Comparison of ENCODE assay signal across 16 cellular contexts in the genomic region with DNA sequence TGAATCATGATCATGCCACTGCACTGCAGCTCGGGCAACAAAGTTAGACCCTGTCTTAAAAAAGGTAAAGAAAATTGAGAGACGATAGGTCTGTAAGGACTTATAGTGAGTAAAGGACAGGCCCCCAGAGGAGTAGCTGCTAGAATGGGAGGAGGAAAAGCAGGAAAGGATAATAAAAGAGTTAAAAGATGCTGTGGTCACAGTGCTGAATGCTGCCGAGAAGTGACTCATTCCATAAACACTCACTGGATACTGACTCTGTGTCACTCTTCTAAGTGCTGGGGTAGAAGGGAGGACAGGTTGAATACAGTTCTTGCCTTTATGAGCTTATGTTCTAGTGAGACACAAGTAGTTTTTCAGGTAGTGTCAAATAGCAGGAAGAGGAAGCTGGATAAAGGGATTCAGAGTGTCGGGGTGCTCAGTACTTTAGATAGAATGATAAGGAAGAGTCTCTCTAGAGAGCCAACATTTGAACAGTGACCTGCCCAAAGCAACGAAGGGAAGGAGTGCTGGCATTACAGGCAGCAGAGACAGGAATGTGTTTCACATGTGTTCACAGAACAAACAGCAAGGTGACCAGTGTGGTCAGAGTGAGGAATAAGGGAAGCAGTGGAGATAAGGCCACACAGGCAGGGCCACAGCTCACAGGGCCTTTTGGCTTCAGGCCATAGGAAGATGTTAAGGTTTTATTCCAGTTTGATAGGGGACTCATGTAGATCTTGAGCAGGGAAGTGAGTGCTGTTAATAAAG.
DNase-seq lines count a peak whose midpoint lies in the region; ATAC-seq, FAIRE-seq and TF ChIP-seq lines count a peak whose summit lies in the region.
"Had no signal": no experiment of that assay in that cellular context is flagged by ENCODE, and none has a peak within 500 bp of the region (broad histone marks: within the 10 kb centered on the region; RNA-seq: fewer than 3 reads in every experiment).

No MANE protein-coding gene starts in this region.

- H2BK12ac ChIP-seq in H1 (ENCODE audit: low read depth, low read length) (peak overlapping the region; percentile 78; the same call in 1 of the 2 replicates), neuronal stem cell (ENCODE audit: low read length) (peak overlapping the region; percentile 12)

- no peak for TF ChIP-seq EP300 in H1 (IDR thresholded peaks at IDR 0.05; ENCODE audit: borderline replicate concordance in 1 of 2, low read depth in 2 of 2, low read length in 2 of 2)

- TF ChIP-seq CTCF in Calu3 (IDR thresholded peaks at IDR 0.05; ENCODE audit: unreplicated experiment) (no peak), H1 (IDR thresholded peaks at IDR 0.05; ENCODE audit: control extremely low read depth in 1 of 3, insufficient read depth in 1 of 3, low read depth in 1 of 3, low read length in 3 of 3) (no peak)
- TF ChIP-seq CTCF in CD4-positive, alpha-beta T cell (IDR thresholded peaks at IDR 0.05): no peak

- FAIRE-seq in H1 (lab: Jason Lieb, UNC): no peak
- no peak for FAIRE-seq in GM12891 (lab: Jason Lieb, UNC)
- FAIRE-seq: endometrium, islet of Langerhans had no signal

- no peaks in the 10 kb centered on the region for H3K36me3 Mint-ChIP-seq in Calu3 (ENCODE audit: insufficient read depth, unreplicated experiment)
- no peaks in the 10 kb centered on the region for H3K36me3 Mint-ChIP-seq in CD4-positive, alpha-beta T cell (ENCODE audit: low read depth)
- H3K36me3 Mint-ChIP-seq: CD14-positive monocyte had no signal

- no peaks in the 10 kb centered on the region for H3K36me3 ChIP-seq in H1 (ENCODE audit: control insufficient read depth in 2 of 4, insufficient read depth in 4 of 4, low read length in 3 of 4)
- H3K36me3 ChIP-seq in neuronal stem cell (replicated peaks in 1 of 2; ENCODE audit: control insufficient read depth in 2 of 2, insufficient read depth in 2 of 2, low read length in 2 of 2): no peaks in the 10 kb centered on the region
- H3K36me3 ChIP-seq: tibial nerve had no signal

- H2BK15ac ChIP-seq in H1 (ENCODE audit: low read length) (peak overlapping the region; percentile 93; the same call in 1 of the 2 replicates), neuronal stem cell (ENCODE audit: low read length) (no peak overlapping the region)

- H3K79me1 ChIP-seq in H1 (ENCODE audit: low read depth, low read length): no peaks in the 10 kb centered on the region
- H3K79me1 ChIP-seq in neuronal stem cell (ENCODE audit: low read depth, low read length): no peaks in the 10 kb centered on the region

- H4K20me1 ChIP-seq in H1 (replicated peaks in 1 of 2; ENCODE audit: control insufficient read depth in 1 of 2, insufficient read depth in 2 of 2, low read length in 2 of 2): no peaks in the 10 kb centered on the region

- CTCF ChIA-PET in Calu3 (lab: Charles Lee) (no interaction called here), H1 (lab: Charles Lee; ENCODE audit: partially characterized antibody) (interaction anchor here (0.9 to 9.1 kb wide), 17 partner anchors 9 to 424 kb away, joined by 3 to 130 read pairs (median 5); no protein-coding TSS in a partner anchor)
- CTCF ChIA-PET in CD4-positive, alpha-beta T cell (lab: Charles Lee): no interaction called here

- no peaks in the 10 kb centered on the region; the same call in 1 of the 2 replicates for H3K23me2 ChIP-seq in H1 (ENCODE audit: low read depth, low read length)

- POLR2A ChIA-PET in H1 (lab: Charles Lee; ENCODE audit: partially characterized antibody): no interaction called here
- POLR2A ChIA-PET in CD4-positive, alpha-beta T cell (lab: Charles Lee): no interaction called here

- no peak for TF ChIP-seq RAD21 in H1 (IDR thresholded peaks at IDR 0.05 in 1 of 2, conservative IDR thresholded peaks at IDR 0.05 in 1 of 2; ENCODE audit: low read depth in 2 of 2, low read length in 2 of 2)

- no peak overlapping the region for H4K91ac ChIP-seq in H1 (replicated peaks; ENCODE audit: insufficient read length, low read length)
- no peak overlapping the region for H4K91ac ChIP-seq in neuronal stem cell (ENCODE audit: low read depth, low read length, poor library complexity)

- no peak overlapping the region for H3K14ac ChIP-seq in H1 (ENCODE audit: insufficient read length)
- H3K14ac ChIP-seq in neuronal stem cell (ENCODE audit: low read length): no peak overlapping the region

- H3K4me3 ChIP-seq in H1 (ENCODE audit: extremely low read depth in 1 of 4, insufficient read depth in 2 of 4, low read depth in 3 of 4, low read length in 4 of 4): no peak overlapping the region
- no peak overlapping the region for H3K4me3 ChIP-seq in neuronal stem cell (ENCODE audit: low read length in 2 of 2)
- H3K4me3 ChIP-seq: tibial nerve had no signal

- no peak overlapping the region for H2BK5ac ChIP-seq in H1 (ENCODE audit: low read depth, low read length)
- H2BK5ac ChIP-seq in neuronal stem cell (ENCODE audit: low read length): no peak overlapping the region

- H3K9me3 Mint-ChIP-seq in Calu3 (ENCODE audit: low read depth, unreplicated experiment): no peaks in the 10 kb centered on the region
- no peaks in the 10 kb centered on the region for H3K9me3 Mint-ChIP-seq in CD4-positive, alpha-beta T cell
- H3K9me3 Mint-ChIP-seq: activated CD4-positive, alpha-beta memory T cell treated with anti-CD3 and anti-CD28 coated beads, Interleukin-2, amount 10 ng/mL, durations not matched to agents 7 days and 5 days; activated naive CD8-positive, alpha-beta T cell treated with anti-CD3 and anti-CD28 coated beads, Interleukin-2, amount 50 U/mL, for 24 hours had no signal

- peaks cover 25% of the 10 kb centered on the region for H3K4me1 Mint-ChIP-seq in Calu3 (ENCODE audit: low read depth, unreplicated experiment)
- no peaks in the 10 kb centered on the region for H3K4me1 Mint-ChIP-seq in CD4-positive, alpha-beta T cell (ENCODE audit: low read depth)
- H3K4me1 Mint-ChIP-seq: activated CD4-positive, alpha-beta memory T cell treated with anti-CD3 and anti-CD28 coated beads, Interleukin-2, amount 10 ng/mL, durations not matched to agents 7 days and 5 days; activated naive CD8-positive, alpha-beta T cell treated with anti-CD3 and anti-CD28 coated beads, Interleukin-2, amount 50 U/mL, for 24 hours; CD14-positive monocyte had no signal

- H3K4me3 Mint-ChIP-seq in Calu3 (ENCODE audit: low read depth, unreplicated experiment): peak overlapping the region; percentile 2
- H3K4me3 Mint-ChIP-seq in CD4-positive, alpha-beta T cell: no peak overlapping the region
- H3K4me3 Mint-ChIP-seq: activated CD4-positive, alpha-beta memory T cell treated with anti-CD3 and anti-CD28 coated beads, Interleukin-2, amount 10 ng/mL, durations not matched to agents 7 days and 5 days; activated naive CD8-positive, alpha-beta T cell treated with anti-CD3 and anti-CD28 coated beads, Interleukin-2, amount 50 U/mL, for 24 hours; CD14-positive monocyte had no signal

- H3K4me1 ChIP-seq in H1 (replicated peaks in 1 of 4; ENCODE audit: control insufficient read depth in 3 of 4, insufficient read depth in 4 of 4, low read length in 3 of 4) (peaks cover 0 to 5% (median 2%) of the 10 kb centered on the region in 4 experiments; a peak in 2 of 7 replicates), neuronal stem cell (ENCODE audit: control insufficient read depth in 2 of 2, insufficient read depth in 1 of 2, low read depth in 1 of 2, low read length in 2 of 2) (peaks cover 5 to 10% of the 10 kb centered on the region in 2 donors)
- H3K4me1 ChIP-seq: tibial nerve had no signal

- H3K23ac ChIP-seq in H1 (ENCODE audit: insufficient read length): no peak overlapping the region
- H3K23ac ChIP-seq in neuronal stem cell (ENCODE audit: low read depth, low read length, poor library complexity): no peak overlapping the region

- no peak overlapping the region for H4K5ac ChIP-seq in H1 (ENCODE audit: insufficient read length, low read depth, low read length)

- H3K4ac ChIP-seq in H1 (replicated peaks; ENCODE audit: insufficient read length, low read depth, low read length): no peak overlapping the region
- H3K4ac ChIP-seq in neuronal stem cell (ENCODE audit: low read length): no peak overlapping the region

- 72% methylated on average over 5 of the region's 5 CpGs; no CpG with 5 or more reads in 1 of the 2 experiments for whole genome bisulfite sequencing in H1 (ENCODE audit: extremely low coverage in 1 of 2, insufficient coverage in 1 of 2, insufficient read length in 1 of 2, insufficient replicate concordance in 2 of 2, low coverage in 1 of 2, low lambda C conversion rate in 2 of 2, missing lambda C conversion rate in 1 of 2), 2 experiments
- no CpG with 5 or more reads among the region's 5 CpGs for WGBS in neuronal stem cell (ENCODE audit: extremely low coverage in 2 of 2, insufficient read length in 2 of 2, insufficient replicate concordance in 1 of 2), 2 donors

- H4K8ac ChIP-seq in H1 (ENCODE audit: extremely low read depth, insufficient read depth, low read length) (no peak overlapping the region), neuronal stem cell (ENCODE audit: low read depth, low read length) (no peak overlapping the region)

- TF ChIP-seq POLR2A in H1 (IDR thresholded peaks at IDR 0.05; ENCODE audit: control extremely low read depth in 1 of 2, low read depth in 2 of 2, low read length in 2 of 2) (no peak), GM12891 (IDR thresholded peaks at IDR 0.05; ENCODE audit: low read depth, low read length) (no peak)

- no peak for ATAC-seq in CD4-positive, alpha-beta T cell (ENCODE audit: poor library complexity)
- no peak for ATAC-seq in GM21526 (IDR thresholded peaks at IDR 0.05; ENCODE audit: low FRiP score, unreplicated experiment)
- ATAC-seq: activated naive CD8-positive, alpha-beta T cell treated with anti-CD3 and anti-CD28 coated beads, Interleukin-2, amount 50 U/mL, for 24 hours had no signal

- no TSS peak for BruUV-seq in Calu3 (replicated peaks; lab: Mats Ljungman, UMichigan)

- H2AK5ac ChIP-seq in H1 (ENCODE audit: low read depth, low read length): no peak overlapping the region
- peak overlapping the region; percentile 13 for H2AK5ac ChIP-seq in neuronal stem cell (ENCODE audit: low read depth, low read length)

- no peak overlapping the region for H3K4me2 ChIP-seq in H1 (ENCODE audit: insufficient read depth in 1 of 2, low read depth in 2 of 2, low read length in 2 of 2)
- no peak overlapping the region for H3K4me2 ChIP-seq in neuronal stem cell (ENCODE audit: insufficient read depth, low read length, poor library complexity, severe bottlenecking)

- H3K56ac ChIP-seq in H1 (replicated peaks; ENCODE audit: insufficient read length, low read depth, low read length): no peak overlapping the region

- intact Hi-C loops in Calu3 (cut with micrococcal nuclease; ENCODE audit: unreplicated experiment): loop anchor here (5.0 kb wide), 1 partner anchor 735 kb away; no protein-coding TSS in a partner anchor
- intact Hi-C loops in CD4-positive, alpha-beta T cell (cut with DNase I, micrococcal nuclease): no loop called here

- H3K79me2 ChIP-seq in H1 (ENCODE audit: control insufficient read depth in 1 of 2, insufficient read depth in 2 of 2, low read length in 2 of 2): no peaks in the 10 kb centered on the region

- no peak overlapping the region for H3K18ac ChIP-seq in H1 (ENCODE audit: extremely low read depth, low read length)
- no peak overlapping the region for H3K18ac ChIP-seq in neuronal stem cell (ENCODE audit: low read length)

- H3K27ac Mint-ChIP-seq in Calu3 (ENCODE audit: unreplicated experiment): peak overlapping the region; percentile 30
- H3K27ac Mint-ChIP-seq in CD4-positive, alpha-beta T cell: no peak overlapping the region
- H3K27ac Mint-ChIP-seq: activated CD4-positive, alpha-beta memory T cell treated with anti-CD3 and anti-CD28 coated beads, Interleukin-2, amount 10 ng/mL, durations not matched to agents 7 days and 5 days; activated naive CD8-positive, alpha-beta T cell treated with anti-CD3 and anti-CD28 coated beads, Interleukin-2, amount 50 U/mL, for 24 hours; CD14-positive monocyte had no signal

- H3K27me3 ChIP-seq in H1 (replicated peaks in 1 of 4; ENCODE audit: control insufficient read depth in 3 of 4, extremely low read depth in 1 of 4, insufficient read depth in 3 of 4, low read length in 3 of 4) (no peaks in the 10 kb centered on the region; a peak in 1 of 7 replicates), neuronal stem cell (ENCODE audit: control insufficient read depth in 3 of 3, insufficient read depth in 3 of 3, low read depth in 1 of 3, low read length in 3 of 3) (no peaks in the 10 kb centered on the region)
- H3K27me3 ChIP-seq in CD4-positive, alpha-beta T cell (ENCODE audit: control insufficient read depth, insufficient read depth, low read length): no peaks in the 10 kb centered on the region
- H3K27me3 ChIP-seq: tibial nerve had no signal

- DNase-seq in Calu3 (peak; percentile 25), NCI-H226 (peak; percentile 65), H1 (ENCODE audit: low read depth in 1 of 2, low spot score in 2 of 2) (no peak), neuronal stem cell (ENCODE audit: low spot score) (no peak), GM12891 (ENCODE audit: insufficient read length, low spot score) (no peak)
- no peak for DNase-seq in CD4-positive, alpha-beta T cell
- no peak for DNase-seq in activated CD4-positive, CD25-positive, alpha-beta regulatory T cell treated with anti-CD3 and anti-CD28 coated beads, Interleukin-2, amount 50 U/mL, for 72 hours
- DNase-seq: activated CD4-positive, alpha-beta memory T cell treated with anti-CD3 and anti-CD28 coated beads, Interleukin-2, amount 10 ng/mL, durations not matched to agents 7 days and 5 days; activated naive CD8-positive, alpha-beta T cell treated with anti-CD3 and anti-CD28 coated beads, Interleukin-2, amount 50 U/mL, for 24 hours; NCI-H2107; nucleus accumbens had no signal

- H3K9ac ChIP-seq in H1 (replicated peaks in 1 of 4; ENCODE audit: extremely low read depth in 1 of 4, low read depth in 3 of 4, low read length in 3 of 4): no peak overlapping the region
- no peak overlapping the region for H3K9ac ChIP-seq in neuronal stem cell (ENCODE audit: low read depth, low read length, poor library complexity)

- H2BK120ac ChIP-seq in H1 (replicated peaks; ENCODE audit: low read depth, low read length): no peak overlapping the region
- no peak overlapping the region for H2BK120ac ChIP-seq in neuronal stem cell (ENCODE audit: low read depth, low read length)

- no peak overlapping the region for H2BK20ac ChIP-seq in H1 (ENCODE audit: low read length)

- no peaks in the 10 kb centered on the region for H3K27me3 Mint-ChIP-seq in Calu3 (ENCODE audit: unreplicated experiment)
- H3K27me3 Mint-ChIP-seq in CD4-positive, alpha-beta T cell: peaks cover 5% of the 10 kb centered on the region
- H3K27me3 Mint-ChIP-seq: activated CD4-positive, alpha-beta memory T cell treated with anti-CD3 and anti-CD28 coated beads, Interleukin-2, amount 10 ng/mL, durations not matched to agents 7 days and 5 days; activated naive CD8-positive, alpha-beta T cell treated with anti-CD3 and anti-CD28 coated beads, Interleukin-2, amount 50 U/mL, for 24 hours had no signal

- no peak overlapping the region for H3K27ac ChIP-seq in H1 (ENCODE audit: low read depth, low read length)
- H3K27ac ChIP-seq in neuronal stem cell (replicated peaks; ENCODE audit: low read length): peak overlapping the region; percentile 0
- no peak overlapping the region for H3K27ac ChIP-seq in CD4-positive, alpha-beta T cell (ENCODE audit: low read depth, low read length)
- H3K27ac ChIP-seq: tibial nerve had no signal

- H2AFZ ChIP-seq in H1 (ENCODE audit: low read length) (no peak overlapping the region), neuronal stem cell (ENCODE audit: low read length) (no peak overlapping the region)

- H3K9me3 ChIP-seq in H1 (ENCODE audit: insufficient read depth in 2 of 2, low read depth in 1 of 2, low read length in 1 of 2): no peaks in the 10 kb centered on the region
- no peaks in the 10 kb centered on the region for H3K9me3 ChIP-seq in neuronal stem cell (replicated peaks in 1 of 2; ENCODE audit: control insufficient read depth in 2 of 2, insufficient read depth in 1 of 2, low read depth in 1 of 2, low read length in 2 of 2)
- no peaks in the 10 kb centered on the region for H3K9me3 ChIP-seq in CD4-positive, alpha-beta T cell (ENCODE audit: control insufficient read depth, low read length)
- H3K9me3 ChIP-seq: tibial nerve had no signal

Comparison
In these comparisons a context has a peak if more than half of its experiments do, and no peak if none do; other contexts are left out.
1. DNase-seq: peak in Calu3 (single experiment) and NCI-H226 (single experiment); none in H1 (0 of 2), neuronal stem cell (single experiment), GM12891 (single experiment), CD4-positive, alpha-beta T cell (0 of 10) and activated CD4-positive, CD25-positive, alpha-beta regulatory T cell treated with anti-CD3 and anti-CD28 coated beads, Interleukin-2, amount 50 U/mL, for 72 hours (single experiment).